8 cellular contexts compared by ENCODE assay signal in genomic region chr12:60997979-60998378, GRCh38.
"Had no signal": no experiment of that assay in that cellular context is flagged by ENCODE, and none has a peak within 500 bp of the region (broad histone marks: within the 10 kb centered on the region; RNA-seq: fewer than 3 reads in every experiment).

No MANE protein-coding gene starts in this region.

- H3K27ac ChIP-seq: GM23248 had no signal

- ATAC-seq: HCT116 had no signal

- H3K4me3 Mint-ChIP-seq: H9, HFFc6 had no signal

- H3K4me1 ChIP-seq: HAP-1 had no signal

- H3K9ac ChIP-seq: GM23248 had no signal

- H3K4me1 Mint-ChIP-seq: H9 had no signal

- H3K4me3 ChIP-seq: GM23248, HAP-1 had no signal

- H3K36me3 ChIP-seq: HAP-1 had no signal

- DNase-seq: GM23248, GOT3, H7, H9, HCEC 1CT, HFFc6 had no signal

- H2AFZ ChIP-seq: GM23248 had no signal

- H3K9me3 ChIP-seq: HAP-1 had no signal

- H3K27ac Mint-ChIP-seq: H9, HFFc6 had no signal
